Comparison of ENCODE assay signal across 1 cellular context in the genomic region with DNA sequence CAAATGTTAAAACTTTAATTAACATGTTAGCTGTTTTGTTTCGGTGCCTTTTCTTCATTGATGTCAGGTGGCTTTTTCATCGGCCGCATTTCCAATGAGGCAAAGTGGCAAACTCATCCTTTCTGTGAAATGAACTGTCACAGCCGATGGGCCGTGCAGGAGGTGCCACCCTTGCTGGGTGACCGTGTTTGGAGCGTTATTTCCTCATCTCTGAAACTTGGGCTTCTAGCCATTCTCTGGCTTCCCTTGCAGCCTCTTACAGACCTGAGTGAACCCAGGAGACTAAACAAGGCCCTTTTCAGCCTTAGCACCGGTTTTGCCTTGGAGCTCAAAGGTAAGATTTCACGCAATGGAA.
TF ChIP-seq lines count a peak whose summit lies in the region.

No MANE protein-coding gene starts in this region.

TF ChIP-seq in HepG2, 621 proteins besides CTCF, POLR2A, EP300 and RAD21:
- TF ChIP-seq PHF5A (CRISPR knock-in tag; IDR thresholded peaks at IDR 0.05; ENCODE audit: low read depth, unreplicated experiment) (no peak), ZNF282 (IDR thresholded peaks at IDR 0.05; ENCODE audit: partially characterized antibody) (no peak), MAF1 (CRISPR knock-in tag; IDR thresholded peaks at IDR 0.05; ENCODE audit: borderline replicate concordance) (no peak), ZNF510 (CRISPR knock-in tag; IDR thresholded peaks at IDR 0.05; ENCODE audit: low read depth) (no peak), CEBPG (CRISPR knock-in tag; IDR thresholded peaks at IDR 0.05) (no peak), LCORL (IDR thresholded peaks at IDR 0.05) (no peak), LCORL (CRISPR knock-in tag; IDR thresholded peaks at IDR 0.05) (no peak), ZNF792 (CRISPR knock-in tag; IDR thresholded peaks at IDR 0.05) (no peak), FOXC1 (CRISPR knock-in tag; IDR thresholded peaks at IDR 0.05; ENCODE audit: borderline replicate concordance) (no peak; the same call in 1 of the 2 replicates), YEATS2 (CRISPR knock-in tag; IDR thresholded peaks at IDR 0.05; ENCODE audit: borderline replicate concordance) (no peak), ZNF615 (CRISPR knock-in tag; IDR thresholded peaks at IDR 0.05; ENCODE audit: borderline replicate concordance) (no peak), ZNF614 (CRISPR knock-in tag; IDR thresholded peaks at IDR 0.05; ENCODE audit: borderline replicate concordance) (0 out of 2 replicates have a peak, but pooled peaks have one; percentile 33), HDAC1 (CRISPR knock-in tag; IDR thresholded peaks at IDR 0.05) (no peak), MTF2 (CRISPR knock-in tag; IDR thresholded peaks at IDR 0.05; ENCODE audit: borderline replicate concordance) (0 out of 2 replicates have a peak, but pooled peaks have one; percentile 48), PHF20 (CRISPR knock-in tag; IDR thresholded peaks at IDR 0.05) (no peak), CBX1 (IDR thresholded peaks at IDR 0.05; ENCODE audit: low read depth) (no peak), SRSF4 (IDR thresholded peaks at IDR 0.05; ENCODE audit: low read depth, low read length, poor library complexity, severe bottlenecking) (no peak), PHF21A (CRISPR knock-in tag; IDR thresholded peaks at IDR 0.05) (peak; percentile 46; the same call in 1 of the 2 replicates), TBX3 (IDR thresholded peaks at IDR 0.05; ENCODE audit: borderline replicate concordance) (no peak), ZNF674 (CRISPR knock-in tag; IDR thresholded peaks at IDR 0.05; ENCODE audit: low read depth) (no peak), ZNF460 (CRISPR knock-in tag; IDR thresholded peaks at IDR 0.05; ENCODE audit: borderline replicate concordance) (no peak), FOXA1 (IDR thresholded peaks at IDR 0.05) (no peak), FOXA1 (CRISPR knock-in tag; IDR thresholded peaks at IDR 0.05) (no peak), ZNF737 (CRISPR knock-in tag; IDR thresholded peaks at IDR 0.05; ENCODE audit: borderline replicate concordance) (0 out of 2 replicates have a peak, but pooled peaks have one; percentile 79), RFXAP (CRISPR knock-in tag; IDR thresholded peaks at IDR 0.05; ENCODE audit: borderline replicate concordance) (no peak), ZFP82 (CRISPR knock-in tag; IDR thresholded peaks at IDR 0.05; ENCODE audit: borderline replicate concordance) (no peak), RXRB (CRISPR knock-in tag; IDR thresholded peaks at IDR 0.05; ENCODE audit: borderline replicate concordance) (no peak), RARA (CRISPR knock-in tag; IDR thresholded peaks at IDR 0.05) (no peak), ZNF432 (CRISPR knock-in tag; IDR thresholded peaks at IDR 0.05; ENCODE audit: borderline replicate concordance) (no peak)
- TF ChIP-seq, protein P1, sequence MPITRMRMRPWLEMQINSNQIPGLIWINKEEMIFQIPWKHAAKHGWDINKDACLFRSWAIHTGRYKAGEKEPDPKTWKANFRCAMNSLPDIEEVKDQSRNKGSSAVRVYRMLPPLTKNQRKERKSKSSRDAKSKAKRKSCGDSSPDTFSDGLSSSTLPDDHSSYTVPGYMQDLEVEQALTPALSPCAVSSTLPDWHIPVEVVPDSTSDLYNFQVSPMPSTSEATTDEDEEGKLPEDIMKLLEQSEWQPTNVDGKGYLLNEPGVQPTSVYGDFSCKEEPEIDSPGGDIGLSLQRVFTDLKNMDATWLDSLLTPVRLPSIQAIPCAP (CRISPR knock-in tag; IDR thresholded peaks at IDR 0.05; ENCODE audit: low read depth): no peak
- TF ChIP-seq, protein P2, sequence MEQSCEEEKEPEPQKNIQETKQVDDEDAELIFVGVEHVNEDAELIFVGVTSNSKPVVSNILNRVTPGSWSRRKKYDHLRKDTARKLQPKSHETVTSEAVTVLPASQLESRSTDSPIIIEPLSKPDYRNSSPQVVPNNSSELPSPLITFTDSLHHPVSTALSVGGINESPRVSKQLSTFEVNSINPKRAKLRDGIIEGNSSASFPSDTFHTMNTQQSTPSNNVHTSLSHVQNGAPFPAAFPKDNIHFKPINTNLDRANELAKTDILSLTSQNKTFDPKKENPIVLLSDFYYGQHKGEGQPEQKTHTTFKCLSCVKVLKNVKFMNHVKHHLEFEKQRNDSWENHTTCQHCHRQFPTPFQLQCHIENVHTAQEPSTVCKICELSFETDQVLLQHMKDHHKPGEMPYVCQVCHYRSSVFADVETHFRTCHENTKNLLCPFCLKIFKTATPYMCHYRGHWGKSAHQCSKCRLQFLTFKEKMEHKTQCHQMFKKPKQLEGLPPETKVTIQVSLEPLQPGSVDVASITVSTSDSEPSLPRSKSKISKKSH (CRISPR knock-in tag; IDR thresholded peaks at IDR 0.05; ENCODE audit: borderline replicate concordance): no peak
- TF ChIP-seq, protein P3, sequence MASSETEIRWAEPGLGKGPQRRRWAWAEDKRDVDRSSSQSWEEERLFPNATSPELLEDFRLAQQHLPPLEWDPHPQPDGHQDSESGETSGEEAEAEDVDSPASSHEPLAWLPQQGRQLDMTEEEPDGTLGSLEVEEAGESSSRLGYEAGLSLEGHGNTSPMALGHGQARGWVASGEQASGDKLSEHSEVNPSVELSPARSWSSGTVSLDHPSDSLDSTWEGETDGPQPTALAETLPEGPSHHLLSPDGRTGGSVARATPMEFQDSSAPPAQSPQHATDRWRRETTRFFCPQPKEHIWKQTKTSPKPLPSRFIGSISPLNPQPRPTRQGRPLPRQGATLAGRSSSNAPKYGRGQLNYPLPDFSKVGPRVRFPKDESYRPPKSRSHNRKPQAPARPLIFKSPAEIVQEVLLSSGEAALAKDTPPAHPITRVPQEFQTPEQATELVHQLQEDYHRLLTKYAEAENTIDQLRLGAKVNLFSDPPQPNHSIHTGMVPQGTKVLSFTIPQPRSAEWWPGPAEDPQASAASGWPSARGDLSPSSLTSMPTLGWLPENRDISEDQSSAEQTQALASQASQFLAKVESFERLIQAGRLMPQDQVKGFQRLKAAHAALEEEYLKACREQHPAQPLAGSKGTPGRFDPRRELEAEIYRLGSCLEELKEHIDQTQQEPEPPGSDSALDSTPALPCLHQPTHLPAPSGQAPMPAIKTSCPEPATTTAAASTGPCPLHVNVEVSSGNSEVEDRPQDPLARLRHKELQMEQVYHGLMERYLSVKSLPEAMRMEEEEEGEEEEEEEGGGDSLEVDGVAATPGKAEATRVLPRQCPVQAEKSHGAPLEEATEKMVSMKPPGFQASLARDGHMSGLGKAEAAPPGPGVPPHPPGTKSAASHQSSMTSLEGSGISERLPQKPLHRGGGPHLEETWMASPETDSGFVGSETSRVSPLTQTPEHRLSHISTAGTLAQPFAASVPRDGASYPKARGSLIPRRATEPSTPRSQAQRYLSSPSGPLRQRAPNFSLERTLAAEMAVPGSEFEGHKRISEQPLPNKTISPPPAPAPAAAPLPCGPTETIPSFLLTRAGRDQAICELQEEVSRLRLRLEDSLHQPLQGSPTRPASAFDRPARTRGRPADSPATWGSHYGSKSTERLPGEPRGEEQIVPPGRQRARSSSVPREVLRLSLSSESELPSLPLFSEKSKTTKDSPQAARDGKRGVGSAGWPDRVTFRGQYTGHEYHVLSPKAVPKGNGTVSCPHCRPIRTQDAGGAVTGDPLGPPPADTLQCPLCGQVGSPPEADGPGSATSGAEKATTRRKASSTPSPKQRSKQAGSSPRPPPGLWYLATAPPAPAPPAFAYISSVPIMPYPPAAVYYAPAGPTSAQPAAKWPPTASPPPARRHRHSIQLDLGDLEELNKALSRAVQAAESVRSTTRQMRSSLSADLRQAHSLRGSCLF (CRISPR knock-in tag; IDR thresholded peaks at IDR 0.05; ENCODE audit: borderline replicate concordance): no peak
- TF ChIP-seq, protein P4, sequence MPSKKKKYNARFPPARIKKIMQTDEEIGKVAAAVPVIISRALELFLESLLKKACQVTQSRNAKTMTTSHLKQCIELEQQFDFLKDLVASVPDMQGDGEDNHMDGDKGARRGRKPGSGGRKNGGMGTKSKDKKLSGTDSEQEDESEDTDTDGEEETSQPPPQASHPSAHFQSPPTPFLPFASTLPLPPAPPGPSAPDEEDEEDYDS (CRISPR knock-in tag; IDR thresholded peaks at IDR 0.05): 0 out of 2 replicates have a peak, but pooled peaks have one; percentile 4
- TF ChIP-seq, protein P5, sequence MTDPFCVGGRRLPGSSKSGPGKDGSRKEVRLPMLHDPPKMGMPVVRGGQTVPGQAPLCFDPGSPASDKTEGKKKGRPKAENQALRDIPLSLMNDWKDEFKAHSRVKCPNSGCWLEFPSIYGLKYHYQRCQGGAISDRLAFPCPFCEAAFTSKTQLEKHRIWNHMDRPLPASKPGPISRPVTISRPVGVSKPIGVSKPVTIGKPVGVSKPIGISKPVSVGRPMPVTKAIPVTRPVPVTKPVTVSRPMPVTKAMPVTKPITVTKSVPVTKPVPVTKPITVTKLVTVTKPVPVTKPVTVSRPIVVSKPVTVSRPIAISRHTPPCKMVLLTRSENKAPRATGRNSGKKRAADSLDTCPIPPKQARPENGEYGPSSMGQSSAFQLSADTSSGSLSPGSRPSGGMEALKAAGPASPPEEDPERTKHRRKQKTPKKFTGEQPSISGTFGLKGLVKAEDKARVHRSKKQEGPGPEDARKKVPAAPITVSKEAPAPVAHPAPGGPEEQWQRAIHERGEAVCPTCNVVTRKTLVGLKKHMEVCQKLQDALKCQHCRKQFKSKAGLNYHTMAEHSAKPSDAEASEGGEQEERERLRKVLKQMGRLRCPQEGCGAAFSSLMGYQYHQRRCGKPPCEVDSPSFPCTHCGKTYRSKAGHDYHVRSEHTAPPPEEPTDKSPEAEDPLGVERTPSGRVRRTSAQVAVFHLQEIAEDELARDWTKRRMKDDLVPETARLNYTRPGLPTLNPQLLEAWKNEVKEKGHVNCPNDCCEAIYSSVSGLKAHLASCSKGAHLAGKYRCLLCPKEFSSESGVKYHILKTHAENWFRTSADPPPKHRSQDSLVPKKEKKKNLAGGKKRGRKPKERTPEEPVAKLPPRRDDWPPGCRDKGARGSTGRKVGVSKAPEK (CRISPR knock-in tag; IDR thresholded peaks at IDR 0.05; ENCODE audit: borderline replicate concordance): 0 out of 2 replicates have a peak, but pooled peaks have one; percentile 55
- TF ChIP-seq, protein P6, sequence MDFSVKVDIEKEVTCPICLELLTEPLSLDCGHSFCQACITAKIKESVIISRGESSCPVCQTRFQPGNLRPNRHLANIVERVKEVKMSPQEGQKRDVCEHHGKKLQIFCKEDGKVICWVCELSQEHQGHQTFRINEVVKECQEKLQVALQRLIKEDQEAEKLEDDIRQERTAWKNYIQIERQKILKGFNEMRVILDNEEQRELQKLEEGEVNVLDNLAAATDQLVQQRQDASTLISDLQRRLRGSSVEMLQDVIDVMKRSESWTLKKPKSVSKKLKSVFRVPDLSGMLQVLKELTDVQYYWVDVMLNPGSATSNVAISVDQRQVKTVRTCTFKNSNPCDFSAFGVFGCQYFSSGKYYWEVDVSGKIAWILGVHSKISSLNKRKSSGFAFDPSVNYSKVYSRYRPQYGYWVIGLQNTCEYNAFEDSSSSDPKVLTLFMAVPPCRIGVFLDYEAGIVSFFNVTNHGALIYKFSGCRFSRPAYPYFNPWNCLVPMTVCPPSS (IDR thresholded peaks at IDR 0.05): no peak
- TF ChIP-seq, protein P7, sequence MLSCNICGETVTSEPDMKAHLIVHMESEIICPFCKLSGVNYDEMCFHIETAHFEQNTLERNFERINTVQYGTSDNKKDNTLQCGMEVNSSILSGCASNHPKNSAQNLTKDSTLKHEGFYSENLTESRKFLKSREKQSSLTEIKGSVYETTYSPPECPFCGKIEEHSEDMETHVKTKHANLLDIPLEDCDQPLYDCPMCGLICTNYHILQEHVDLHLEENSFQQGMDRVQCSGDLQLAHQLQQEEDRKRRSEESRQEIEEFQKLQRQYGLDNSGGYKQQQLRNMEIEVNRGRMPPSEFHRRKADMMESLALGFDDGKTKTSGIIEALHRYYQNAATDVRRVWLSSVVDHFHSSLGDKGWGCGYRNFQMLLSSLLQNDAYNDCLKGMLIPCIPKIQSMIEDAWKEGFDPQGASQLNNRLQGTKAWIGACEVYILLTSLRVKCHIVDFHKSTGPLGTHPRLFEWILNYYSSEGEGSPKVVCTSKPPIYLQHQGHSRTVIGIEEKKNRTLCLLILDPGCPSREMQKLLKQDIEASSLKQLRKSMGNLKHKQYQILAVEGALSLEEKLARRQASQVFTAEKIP (CRISPR knock-in tag; IDR thresholded peaks at IDR 0.05; ENCODE audit: borderline replicate concordance): 0 out of 2 replicates have a peak, but pooled peaks have one; percentile 80
- TF ChIP-seq, protein P8, sequence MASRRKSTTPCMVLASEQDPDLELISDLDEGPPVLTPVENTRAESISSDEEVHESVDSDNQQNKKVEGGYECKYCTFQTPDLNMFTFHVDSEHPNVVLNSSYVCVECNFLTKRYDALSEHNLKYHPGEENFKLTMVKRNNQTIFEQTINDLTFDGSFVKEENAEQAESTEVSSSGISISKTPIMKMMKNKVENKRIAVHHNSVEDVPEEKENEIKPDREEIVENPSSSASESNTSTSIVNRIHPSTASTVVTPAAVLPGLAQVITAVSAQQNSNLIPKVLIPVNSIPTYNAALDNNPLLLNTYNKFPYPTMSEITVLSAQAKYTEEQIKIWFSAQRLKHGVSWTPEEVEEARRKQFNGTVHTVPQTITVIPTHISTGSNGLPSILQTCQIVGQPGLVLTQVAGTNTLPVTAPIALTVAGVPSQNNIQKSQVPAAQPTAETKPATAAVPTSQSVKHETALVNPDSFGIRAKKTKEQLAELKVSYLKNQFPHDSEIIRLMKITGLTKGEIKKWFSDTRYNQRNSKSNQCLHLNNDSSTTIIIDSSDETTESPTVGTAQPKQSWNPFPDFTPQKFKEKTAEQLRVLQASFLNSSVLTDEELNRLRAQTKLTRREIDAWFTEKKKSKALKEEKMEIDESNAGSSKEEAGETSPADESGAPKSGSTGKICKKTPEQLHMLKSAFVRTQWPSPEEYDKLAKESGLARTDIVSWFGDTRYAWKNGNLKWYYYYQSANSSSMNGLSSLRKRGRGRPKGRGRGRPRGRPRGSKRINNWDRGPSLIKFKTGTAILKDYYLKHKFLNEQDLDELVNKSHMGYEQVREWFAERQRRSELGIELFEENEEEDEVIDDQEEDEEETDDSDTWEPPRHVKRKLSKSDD (CRISPR knock-in tag; IDR thresholded peaks at IDR 0.05; ENCODE audit: low read depth): no peak
